Comparison of ENCODE assay signal across 10 cellular contexts in genomic region chr1:81760487-81761097, GRCh38. TPM values are rescaled to one million over a fixed set of nuclear protein-coding genes. Genes with fewer than 3 reads are reported as not detected.
A peak's percentile ranks its signal among the peaks of the same experiment; 100 is the strongest.
DNase-seq lines count a peak whose midpoint lies in the region; TF ChIP-seq lines count a peak whose summit lies in the region.
"Had no signal": no experiment of that assay in that cellular context is flagged by ENCODE, and none has a peak within 500 bp of the region (broad histone marks: within the 10 kb centered on the region; RNA-seq: fewer than 3 reads in every experiment).

No MANE protein-coding gene starts in this region.

- no peak overlapping the region for H3K4me2 ChIP-seq in neural cell (ENCODE audit: low read length)

- no peaks in the 10 kb centered on the region for H3F3A ChIP-seq in neural cell (ENCODE audit: insufficient read depth, low read length, poor library complexity, severe bottlenecking)

- no peaks in the 10 kb centered on the region for H3K27me3 ChIP-seq in neural cell (ENCODE audit: insufficient read depth, low read depth, low read length)

- no peaks in the 10 kb centered on the region for H3K79me2 ChIP-seq in neural cell (replicated peaks; ENCODE audit: insufficient read depth, low read length)

- H2AFZ ChIP-seq in neural cell (ENCODE audit: low read depth, low read length), result no peak overlapping the region

- TF ChIP-seq EP300 in neural cell (conservative IDR thresholded peaks at IDR 0.05; ENCODE audit: poor library complexity, severe bottlenecking), result no peak

- H4K20me1 ChIP-seq in neural cell (ENCODE audit: insufficient read depth), result no peaks in the 10 kb centered on the region

- H3K9ac ChIP-seq in neural cell (ENCODE audit: low read length), result no peak overlapping the region

- no peak overlapping the region for H3K4me3 ChIP-seq in neural cell (ENCODE audit: low read length)

- DNase-seq in ELR (ENCODE audit: low read depth), result peak; percentile 55
- peak; percentile 11 for DNase-seq in M059J (ENCODE audit: low read depth)
- peak; percentile 22 to 52 for DNase-seq in dermis microvascular lymphatic vessel endothelial cell (ENCODE audit: low read depth in 2 of 2)
- no peak for DNase-seq in SW480 (ENCODE audit: low spot score)
- no peak for DNase-seq in NCI-H526 treated with DMSO at 0.1 percent for 48 hours (lab: John Stamatoyannopoulos, UW)
- DNase-seq in HK-2 (ENCODE audit: unreplicated experiment), result no peak
- DNase-seq: activated CD4-positive, alpha-beta T cell treated with anti-CD3 and anti-CD28 coated beads, Interleukin-2, amount 10 ng/mL, durations not matched to agents 7 days and 5 days; NCI-H510A; stimulated activated naive CD8-positive, alpha-beta T cell treated with anti-CD3 and anti-CD28 coated beads, Interleukin-15, amount 100 ng/mL, for 72 hours had no signal

- no peaks in the 10 kb centered on the region for H3K9me3 ChIP-seq in neural cell (ENCODE audit: low read length)

- no peaks in the 10 kb centered on the region for H3K36me3 ChIP-seq in neural cell (ENCODE audit: insufficient read depth, low read length)

- TF ChIP-seq CTCF in neural cell (IDR thresholded peaks at IDR 0.05; ENCODE audit: poor library complexity, severe bottlenecking), result peak; percentile 50

- no peak overlapping the region for H3K27ac ChIP-seq in neural cell (ENCODE audit: low read length)

- peak; percentile 61 for TF ChIP-seq RAD21 in neural cell (conservative IDR thresholded peaks at IDR 0.05)

- H3K9me2 ChIP-seq in neural cell (ENCODE audit: insufficient read depth, low read length), result no peaks in the 10 kb centered on the region

TF ChIP-seq in neural cell, 6 proteins besides CTCF, POLR2A, EP300 and RAD21:
- TF ChIP-seq REST (IDR thresholded peaks at IDR 0.05; ENCODE audit: borderline replicate concordance) (no peak), SMC3 (conservative IDR thresholded peaks at IDR 0.05; ENCODE audit: poor library complexity) (peak; percentile 54)

RNA-seq across cellular contexts. Expression of gene ADGRL2, which starts 40.1 kb away (rescaled TPM):
- 0.94 and 4.0 TPM in 2 replicates for total RNA-seq in M059J (2014; rRNA removed; shearing (Covaris generic))
- 20.9 and 36.8 TPM in 2 replicates for total RNA-seq in dermis microvascular lymphatic vessel endothelial cell
- 162 and 190 TPM in 2 replicates for polyA plus RNA-seq in neural cell
- polyA minus RNA-seq in neural cell, result 337 and 346 TPM in 2 replicates
- total RNA-seq: activated CD4-positive, alpha-beta T cell treated with anti-CD3 and anti-CD28 coated beads, Interleukin-2, amount 10 ng/mL, durations not matched to agents 7 days and 5 days had no signal

Comparison
In these comparisons a context has a peak if more than half of its experiments do, and no peak if none do; other contexts are left out.
1. DNase-seq: peak in ELR (single experiment), M059J (single experiment) and dermis microvascular lymphatic vessel endothelial cell (2 of 2); none in SW480 (single experiment), NCI-H526 treated with DMSO at 0.1 percent for 48 hours (single experiment) and HK-2 (single experiment).